ENCODE assay signal across 8 cellular contexts in genomic region chr4:48268956-48269860, GRCh38. TPM values are rescaled to one million over a fixed set of nuclear protein-coding genes. Genes with fewer than 3 reads are reported as not detected.
DNase-seq lines count a peak whose midpoint lies in the region; ATAC-seq and TF ChIP-seq lines count a peak whose summit lies in the region.

TEC (minus strand) TSS chr4:48269838; CDS start chr4:48228614, 41,224 bp downstream.

- peak within 1 kb of the TSS; percentile 75 for H3K9ac ChIP-seq in OCI-LY1 (ENCODE audit: low read length)

- no peak within 1 kb of the TSS for H2AFZ ChIP-seq in OCI-LY1 (ENCODE audit: low read length)

- H3K9me2 ChIP-seq in OCI-LY1 (ENCODE audit: low read depth, low read length) = no peaks in the 10 kb centered on the region

- peak; percentile 15 for DNase-seq in Ammon's horn (ENCODE audit: low spot score)
- peak; percentile 40 for DNase-seq in activated naive CD4-positive, alpha-beta T cell treated with anti-CD3 and anti-CD28 coated beads, Interleukin-2, amount 50 U/mL, for 16 hours
- peak; percentile 45 for DNase-seq in left ventricle myocardium inferior
- peak; percentile 76 for DNase-seq in retina
- DNase-seq in cerebellar nuclear complex (lab: John Stamatoyannopoulos, UW) = no peak

- ATAC-seq in GM18868 (IDR thresholded peaks at IDR 0.05; ENCODE audit: unreplicated experiment) = peak; percentile 19
- ATAC-seq in HG03095 (IDR thresholded peaks at IDR 0.05; ENCODE audit: unreplicated experiment) = peak; percentile 16

- H3K4me3 ChIP-seq in OCI-LY1 (ENCODE audit: low read depth, low read length, poor library complexity, severe bottlenecking) (peak within 1 kb of the TSS; percentile 95), left ventricle myocardium inferior (peak within 1 kb of the TSS; percentile 88)

- peak within 1 kb of the TSS; percentile 78 for H3K4me2 ChIP-seq in OCI-LY1 (ENCODE audit: low read length)

- H3K9me3 ChIP-seq in OCI-LY1 (ENCODE audit: low read length) = no peaks in the 10 kb centered on the region
- H3K9me3 ChIP-seq in left ventricle myocardium inferior (replicated peaks) = no peaks in the 10 kb centered on the region

- H3K4me1 ChIP-seq in OCI-LY1 (ENCODE audit: insufficient read depth, low read length, severe bottlenecking) = peaks cover 42% of the 10 kb centered on the region
- peaks cover 21% of the 10 kb centered on the region for H3K4me1 ChIP-seq in left ventricle myocardium inferior

- TF ChIP-seq CTCF in OCI-LY1 (IDR thresholded peaks at IDR 0.05; ENCODE audit: low read length) (no peak), left ventricle myocardium inferior (IDR thresholded peaks at IDR 0.05; ENCODE audit: borderline replicate concordance) (no peak)

- H4K20me1 ChIP-seq in OCI-LY1 (ENCODE audit: insufficient read depth, low read length) = no peaks in the 10 kb centered on the region

- intact Hi-C loops in left ventricle myocardium inferior (cut with micrococcal nuclease) = no loop called here

- H3K27ac ChIP-seq in OCI-LY1 (ENCODE audit: low read depth, low read length, poor library complexity, severe bottlenecking) = peak within 1 kb of the TSS; percentile 67
- H3K27ac ChIP-seq in left ventricle myocardium inferior (replicated peaks) = peak within 1 kb of the TSS; percentile 82

- H3K79me2 ChIP-seq in OCI-LY1 (ENCODE audit: insufficient read depth, low read length) = peaks cover 27% of the 10 kb centered on the region

- no peaks in the 10 kb centered on the region for H3K27me3 ChIP-seq in OCI-LY1 (ENCODE audit: insufficient read depth, low read length)
- no peaks in the 10 kb centered on the region for H3K27me3 ChIP-seq in left ventricle myocardium inferior (ENCODE audit: low read depth)

- no peaks in the 10 kb centered on the region for H3K36me3 ChIP-seq in OCI-LY1 (ENCODE audit: insufficient read depth, low read length)
- H3K36me3 ChIP-seq in left ventricle myocardium inferior = no peaks in the 10 kb centered on the region

- no peaks in the 10 kb centered on the region for H3F3A ChIP-seq in OCI-LY1 (ENCODE audit: insufficient read depth, low read length)

RNA-seq across cellular contexts. Expression of gene TEC, which starts in this region (rescaled TPM):
- 1.9 TPM for total RNA-seq in left ventricle myocardium inferior

Comparison
In these comparisons a context has a peak if more than half of its experiments do, and no peak if none do; other contexts are left out.
1. DNase-seq: peak in Ammon's horn (single experiment), activated naive CD4-positive, alpha-beta T cell treated with anti-CD3 and anti-CD28 coated beads, Interleukin-2, amount 50 U/mL, for 16 hours (single experiment), left ventricle myocardium inferior (single experiment) and retina (single experiment); none in cerebellar nuclear complex (0 of 2).